Comparison of ENCODE assay signal across 1 cellular context in the genomic region with DNA sequence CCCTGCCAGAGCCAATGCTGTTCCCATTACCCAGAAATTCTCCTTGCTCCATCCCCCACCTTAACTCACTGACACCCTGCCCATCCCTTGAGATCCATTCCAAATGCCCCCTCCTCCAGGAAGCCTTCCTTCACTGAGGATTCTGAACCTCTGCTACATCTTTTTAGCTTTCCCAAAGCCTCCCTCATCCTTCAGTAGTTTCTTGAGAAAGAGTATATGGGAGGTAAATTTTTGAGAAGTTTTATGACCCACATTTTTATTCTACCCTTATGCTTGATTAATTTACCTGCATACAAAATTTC.
TF ChIP-seq lines count a peak whose summit lies in the region.

No MANE protein-coding gene starts in this region.

TF ChIP-seq in K562, 482 proteins besides CTCF, POLR2A, EP300 and RAD21:
- TF ChIP-seq, protein P1, sequence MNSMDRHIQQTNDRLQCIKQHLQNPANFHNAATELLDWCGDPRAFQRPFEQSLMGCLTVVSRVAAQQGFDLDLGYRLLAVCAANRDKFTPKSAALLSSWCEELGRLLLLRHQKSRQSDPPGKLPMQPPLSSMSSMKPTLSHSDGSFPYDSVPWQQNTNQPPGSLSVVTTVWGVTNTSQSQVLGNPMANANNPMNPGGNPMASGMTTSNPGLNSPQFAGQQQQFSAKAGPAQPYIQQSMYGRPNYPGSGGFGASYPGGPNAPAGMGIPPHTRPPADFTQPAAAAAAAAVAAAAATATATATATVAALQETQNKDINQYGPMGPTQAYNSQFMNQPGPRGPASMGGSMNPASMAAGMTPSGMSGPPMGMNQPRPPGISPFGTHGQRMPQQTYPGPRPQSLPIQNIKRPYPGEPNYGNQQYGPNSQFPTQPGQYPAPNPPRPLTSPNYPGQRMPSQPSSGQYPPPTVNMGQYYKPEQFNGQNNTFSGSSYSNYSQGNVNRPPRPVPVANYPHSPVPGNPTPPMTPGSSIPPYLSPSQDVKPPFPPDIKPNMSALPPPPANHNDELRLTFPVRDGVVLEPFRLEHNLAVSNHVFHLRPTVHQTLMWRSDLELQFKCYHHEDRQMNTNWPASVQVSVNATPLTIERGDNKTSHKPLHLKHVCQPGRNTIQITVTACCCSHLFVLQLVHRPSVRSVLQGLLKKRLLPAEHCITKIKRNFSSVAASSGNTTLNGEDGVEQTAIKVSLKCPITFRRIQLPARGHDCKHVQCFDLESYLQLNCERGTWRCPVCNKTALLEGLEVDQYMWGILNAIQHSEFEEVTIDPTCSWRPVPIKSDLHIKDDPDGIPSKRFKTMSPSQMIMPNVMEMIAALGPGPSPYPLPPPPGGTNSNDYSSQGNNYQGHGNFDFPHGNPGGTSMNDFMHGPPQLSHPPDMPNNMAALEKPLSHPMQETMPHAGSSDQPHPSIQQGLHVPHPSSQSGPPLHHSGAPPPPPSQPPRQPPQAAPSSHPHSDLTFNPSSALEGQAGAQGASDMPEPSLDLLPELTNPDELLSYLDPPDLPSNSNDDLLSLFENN (IDR thresholded peaks at IDR 0.05; ENCODE audit: low read depth in 2 of 2, low read length in 2 of 2): no peak
- peak; percentile 77 for TF ChIP-seq ZFP36 (IDR thresholded peaks at IDR 0.05; ENCODE audit: low read depth, low read length, partially characterized antibody)
TF ChIP-seq in K562: peak in this region for 1.
